Comparison of ENCODE assay signal across 18 cellular contexts in genomic region chr12:91954326-91954725, GRCh38.
A peak's percentile ranks its signal among the peaks of the same experiment; 100 is the strongest.
DNase-seq lines count a peak whose midpoint lies in the region; ATAC-seq, FAIRE-seq and TF ChIP-seq lines count a peak whose summit lies in the region.
"Had no signal": no experiment of that assay in that cellular context is flagged by ENCODE, and none has a peak within 500 bp of the region (broad histone marks: within the 10 kb centered on the region; RNA-seq: fewer than 3 reads in every experiment).

No MANE protein-coding gene starts in this region.

- H3K9me3 ChIP-seq in colonic mucosa (no peaks in the 10 kb centered on the region), pancreas (peaks cover 0 to 5% (median 0%) of the 10 kb centered on the region in 4 donors)
- H3K9me3 ChIP-seq: Caco-2, Peyer's patch had no signal

- H3K4me3 ChIP-seq in LNCaP clone FGC (ENCODE audit: low read depth, low read length) (no peak overlapping the region), colonic mucosa (no peak overlapping the region), pancreas (no peak overlapping the region)
- H3K4me3 ChIP-seq: Peyer's patch had no signal

- H3K9ac ChIP-seq in colonic mucosa (ENCODE audit: low read depth in 2 of 2, low read length in 2 of 2): peak overlapping the region in 1 of 2 donors; percentile 19

- peaks cover 4% of the 10 kb centered on the region for H3K4me1 ChIP-seq in colonic mucosa
- peaks cover 22 to 29% (median 28%) of the 10 kb centered on the region in 3 donors for H3K4me1 ChIP-seq in pancreas
- H3K4me1 ChIP-seq: Peyer's patch had no signal

- intact Hi-C loops in colonic mucosa (cut with DNase I): no loop called here
- intact Hi-C loops in pancreas (cut with DNase I): no loop called here
- intact Hi-C loops in Right ventricle myocardium superior (cut with DNase I): no loop called here

- peak; percentile 84 to 90 (median 89) for ATAC-seq in pancreas
- no peak for ATAC-seq in Right ventricle myocardium superior (ENCODE audit: poor library complexity)
- ATAC-seq: HepG2 had no signal

- TF ChIP-seq CTCF in LNCaP clone FGC (IDR thresholded peaks at IDR 0.05; ENCODE audit: control insufficient read depth, extremely low read depth, insufficient read depth) (no peak), colonic mucosa (IDR thresholded peaks at IDR 0.05) (no peak), pancreas (IDR thresholded peaks at IDR 0.05) (no peak)

- H3K27ac ChIP-seq in colonic mucosa (peak overlapping the region; percentile 64), pancreas (peak overlapping the region; percentile 16 to 62 (median 34))

- DNase-seq in NCI-H1417 (lab: John Stamatoyannopoulos, UW) (peak in 2 of 3 experiments; percentile 20 to 68), NCI-H1417 treated with DMSO at 0.1 percent for 48 hours (lab: John Stamatoyannopoulos, UW) (no peak), LNCaP clone FGC (ENCODE audit: low read depth) (peak; percentile 18), colonic mucosa (peak; percentile 32), pancreas (peak in 3 of 6 donors; percentile 28 to 75 (median 56)), Right ventricle myocardium superior (no peak), HUDEP-2 (lab: John Stamatoyannopoulos, UW; ENCODE audit: unreplicated experiment in 76 of 76) (no peak), NCI-H226 (no peak)
- DNase-seq: Caco-2, DND-41, GF-D8, H7, NCI-H2081 treated with DMSO at 0.1 percent for 48 hours, NCI-H446, Peyer's patch, SHP77 treated with DMSO at 0.1 percent for 48 hours had no signal

- no peaks in the 10 kb centered on the region for H3K36me3 ChIP-seq in colonic mucosa
- no peaks in the 10 kb centered on the region for H3K36me3 ChIP-seq in pancreas
- H3K36me3 ChIP-seq: Peyer's patch had no signal

- 11% methylated on average over 4 of the region's 4 CpGs for WGBS in pancreas, 2 donors

- FAIRE-seq in pancreas (lab: Jason Lieb, UNC): no peak
- FAIRE-seq: A204.1, HepG2 had no signal

- H3K27me3 ChIP-seq in colonic mucosa (no peaks in the 10 kb centered on the region), pancreas (no peaks in the 10 kb centered on the region)
- H3K27me3 ChIP-seq: Peyer's patch had no signal

Comparison
In these comparisons a context has a peak if more than half of its experiments do, and no peak if none do; other contexts are left out.
1. DNase-seq: peak in NCI-H1417 (2 of 3), LNCaP clone FGC (single experiment) and colonic mucosa (single experiment); none in NCI-H1417 treated with DMSO at 0.1 percent for 48 hours (single experiment), Right ventricle myocardium superior (single experiment), HUDEP-2 (0 of 76) and NCI-H226 (single experiment).